8 cellular contexts compared by ENCODE assay signal in the genomic region with DNA sequence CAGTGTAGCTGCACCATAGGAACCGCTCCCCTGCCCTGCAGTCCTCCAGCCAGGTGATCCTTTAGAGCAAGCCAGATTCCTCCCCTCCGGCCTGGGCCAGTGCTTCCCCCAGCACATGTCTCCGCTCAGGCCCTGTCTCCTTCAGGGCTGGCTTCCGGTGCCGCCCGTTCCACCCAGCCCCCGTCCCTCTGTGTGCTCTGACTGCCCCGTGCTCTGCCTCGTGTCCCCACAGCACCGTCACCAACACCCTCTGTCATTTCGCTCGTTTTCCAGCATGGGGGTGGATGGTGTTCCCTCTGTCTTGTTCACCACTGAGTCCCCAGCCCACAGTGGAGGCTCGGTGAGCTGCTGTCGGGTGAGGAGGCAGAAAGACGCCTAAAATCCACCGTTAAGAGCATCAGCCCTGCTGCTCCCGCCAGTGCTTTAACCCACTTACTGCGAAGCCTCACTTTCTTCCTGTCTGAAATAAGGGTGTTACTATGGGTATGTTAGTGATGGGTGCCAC. TPM values are rescaled to one million over a fixed set of nuclear protein-coding genes. Genes with fewer than 3 reads are reported as not detected.
DNase-seq lines count a peak whose midpoint lies in the region; TF ChIP-seq lines count a peak whose summit lies in the region.

No MANE protein-coding gene starts in this region.

- peak overlapping the region; percentile 17 for H3K4me3 Mint-ChIP-seq in mesothelial cell of epicardium

- H3K4me1 Mint-ChIP-seq in mesothelial cell of epicardium, result peaks cover 82% of the 10 kb centered on the region

- H3K9me3 Mint-ChIP-seq in mesothelial cell of epicardium, result no peaks in the 10 kb centered on the region

- H3K27ac Mint-ChIP-seq in mesothelial cell of epicardium, result peak overlapping the region; percentile 95

- TF ChIP-seq CTCF in colonic mucosa (IDR thresholded peaks at IDR 0.05) (no peak), mesothelial cell of epicardium (IDR thresholded peaks at IDR 0.05; ENCODE audit: unreplicated experiment) (no peak)

- H3K36me3 Mint-ChIP-seq in mesothelial cell of epicardium, result peaks cover 7% of the 10 kb centered on the region

- in situ Hi-C loops in HAP-1 (cut with MboI; ENCODE audit: low sequenced_read_pairs), result no loop called here

- intact Hi-C loops in colonic mucosa (cut with DNase I), result no loop called here

- H3K36me3 ChIP-seq in H7 (replicated peaks; ENCODE audit: control insufficient read depth, insufficient read depth, low read length) (peaks cover 8% of the 10 kb centered on the region), colonic mucosa (no peaks in the 10 kb centered on the region), HAP-1 (replicated peaks) (peaks cover 18% of the 10 kb centered on the region)

- H3K9me3 ChIP-seq in colonic mucosa (no peaks in the 10 kb centered on the region), HAP-1 (no peaks in the 10 kb centered on the region)

- no peaks in the 10 kb centered on the region for H3K27me3 Mint-ChIP-seq in mesothelial cell of epicardium (ENCODE audit: low read depth)

- H3K27ac ChIP-seq in colonic mucosa, result peak overlapping the region; percentile 74

- no peak overlapping the region for H3K4me3 ChIP-seq in H7 (ENCODE audit: insufficient read depth, low read depth, low read length)
- no peak overlapping the region for H3K4me3 ChIP-seq in colonic mucosa
- H3K4me3 ChIP-seq in HAP-1, result no peak overlapping the region

- H3K4me1 ChIP-seq in colonic mucosa, result peaks cover 50% of the 10 kb centered on the region
- H3K4me1 ChIP-seq in HAP-1, result peaks cover 23% of the 10 kb centered on the region

- peak overlapping the region; percentile 43 to 45 for H3K9ac ChIP-seq in colonic mucosa (ENCODE audit: low read depth in 2 of 2, low read length in 2 of 2)

- DNase-seq in H7 (peak; percentile 75), colonic mucosa (peak; percentile 48), mesothelial cell of epicardium (ENCODE audit: low spot score in 2 of 2, unreplicated experiment in 2 of 2) (no peak), HAP-1 (ENCODE audit: low spot score in 2 of 2) (no peak), ureter (ENCODE audit: low spot score) (no peak), NCI-H2107 treated with DMSO at 0.1 percent for 48 hours (lab: John Stamatoyannopoulos, UW; ENCODE audit: unreplicated experiment) (no peak)
- DNase-seq in activated CD4-positive, CD25-positive, alpha-beta regulatory T cell treated with anti-CD3 and anti-CD28 coated beads, Interleukin-2, amount 50 U/mL, for 72 hours, result peak; percentile 69
- DNase-seq in stimulated activated CD8-positive, alpha-beta memory T cell treated with anti-CD3 and anti-CD28 coated beads, Interleukin-2, amount 100 ng/mL, for 48 hours (ENCODE audit: low read depth in 2 of 2), result peak; percentile 55 to 62

- no peaks in the 10 kb centered on the region for H3K27me3 ChIP-seq in H7 (ENCODE audit: control insufficient read depth, insufficient read depth, low read length)
- no peaks in the 10 kb centered on the region for H3K27me3 ChIP-seq in colonic mucosa
- H3K27me3 ChIP-seq in HAP-1 (ENCODE audit: low read depth), result no peaks in the 10 kb centered on the region

RNA-seq across cellular contexts. Expression of gene TSSK6, which starts 54.5 kb away (rescaled TPM):
- total RNA-seq in H7 (2014; rRNA removed; shearing (Covaris generic)), result 4.7 and 9.8 TPM in 2 replicates
- total RNA-seq in colonic mucosa (1 to 10 TPM; 2.2 to 3.6 TPM), mesothelial cell of epicardium (1.9 to 2.3 TPM (median 2.1 TPM) in 3 replicates), ureter (3.4 TPM)

RNA-seq across cellular contexts. Expression of gene NDUFA13, which starts 55.2 kb away (rescaled TPM):
- total RNA-seq in H7 (2014; rRNA removed; shearing (Covaris generic)), result 249 and 291 TPM in 2 replicates
- total RNA-seq in colonic mucosa, result 100 to 1,000 TPM; 399 to 494 TPM
- total RNA-seq in mesothelial cell of epicardium, result 338 to 343 TPM (median 342 TPM) in 3 replicates
- total RNA-seq in ureter, result 369 TPM

RNA-seq across cellular contexts. Expression of gene GATAD2A, which starts 55.3 kb away (rescaled TPM):
- total RNA-seq in H7 (2014; rRNA removed; shearing (Covaris generic)), result 104 and 130 TPM in 2 replicates
- 100 to 1,000 TPM; 102 to 145 TPM for total RNA-seq in colonic mucosa
- 112 to 113 TPM (median 113 TPM) in 3 replicates for total RNA-seq in mesothelial cell of epicardium
- total RNA-seq in ureter, result 92.7 TPM

Comparison
In these comparisons a context has a peak if more than half of its experiments do, and no peak if none do; other contexts are left out.
1. DNase-seq: peak in H7 (single experiment), activated CD4-positive, CD25-positive, alpha-beta regulatory T cell treated with anti-CD3 and anti-CD28 coated beads, Interleukin-2, amount 50 U/mL, for 72 hours (single experiment), colonic mucosa (single experiment) and stimulated activated CD8-positive, alpha-beta memory T cell treated with anti-CD3 and anti-CD28 coated beads, Interleukin-2, amount 100 ng/mL, for 48 hours (2 of 2); none in mesothelial cell of epicardium (0 of 2), HAP-1 (0 of 2), ureter (single experiment) and NCI-H2107 treated with DMSO at 0.1 percent for 48 hours (single experiment).